Comparison of ENCODE assay signal across 19 cellular contexts in genomic region chr1:216459651-216460200, GRCh38. TPM values are rescaled to one million over a fixed set of nuclear protein-coding genes. Genes with fewer than 3 reads are reported as not detected.
DNase-seq lines count a peak whose midpoint lies in the region; ATAC-seq and TF ChIP-seq lines count a peak whose summit lies in the region.
"Had no signal": no experiment of that assay in that cellular context is flagged by ENCODE, and none has a peak within 500 bp of the region (broad histone marks: within the 10 kb centered on the region; RNA-seq: fewer than 3 reads in every experiment).

No MANE protein-coding gene starts in this region.

- no peaks in the 10 kb centered on the region for H3K36me3 Mint-ChIP-seq in Caco-2 (ENCODE audit: insufficient read depth, unreplicated experiment)
- H3K36me3 Mint-ChIP-seq in stimulated activated memory B cell treated with anti-CD40 and anti-IgM and Interleukin-4, amounts not matched to agents 10 μg/mL and 1 μg/mL and 100 μg/mL, for 72 hours, result no peaks in the 10 kb centered on the region
- H3K36me3 Mint-ChIP-seq: CD4-positive, CD25-positive, alpha-beta regulatory T cell; CD8-positive, alpha-beta memory T cell had no signal

- H3K79me2 ChIP-seq in smooth muscle cell (ENCODE audit: low read depth), result no peaks in the 10 kb centered on the region

- H3K4me1 ChIP-seq in Caco-2 (peaks cover 80% of the 10 kb centered on the region), smooth muscle cell (ENCODE audit: low read depth) (peaks cover 22% of the 10 kb centered on the region)
- H3K4me1 ChIP-seq: HAP-1 had no signal

- CTCF ChIA-PET in Caco-2 (lab: Charles Lee), result no interaction called here

- BruUV-seq in Caco-2 (replicated peaks; lab: Mats Ljungman, UMichigan), result no TSS peak

- H2AFZ ChIP-seq in smooth muscle cell (ENCODE audit: low read depth), result no peak overlapping the region
- H2AFZ ChIP-seq: GM23248 had no signal

- no peaks in the 10 kb centered on the region for H3K9me3 Mint-ChIP-seq in Caco-2 (ENCODE audit: unreplicated experiment)
- H3K9me3 Mint-ChIP-seq in stimulated activated memory B cell treated with anti-CD40 and anti-IgM and Interleukin-4, amounts not matched to agents 10 μg/mL and 1 μg/mL and 100 μg/mL, for 72 hours, result no peaks in the 10 kb centered on the region

- H3K27me3 Mint-ChIP-seq in Caco-2 (ENCODE audit: insufficient read depth, unreplicated experiment), result no peaks in the 10 kb centered on the region
- H3K27me3 Mint-ChIP-seq in stimulated activated memory B cell treated with anti-CD40 and anti-IgM and Interleukin-4, amounts not matched to agents 10 μg/mL and 1 μg/mL and 100 μg/mL, for 72 hours, result no peaks in the 10 kb centered on the region
- H3K27me3 Mint-ChIP-seq: CD4-positive, CD25-positive, alpha-beta regulatory T cell; CD8-positive, alpha-beta memory T cell had no signal

- H3K27me3 ChIP-seq in Caco-2 (replicated peaks; ENCODE audit: control insufficient read depth, insufficient read depth, low read length) (no peaks in the 10 kb centered on the region), smooth muscle cell (ENCODE audit: low read depth) (no peaks in the 10 kb centered on the region)
- H3K27me3 ChIP-seq: BE2C had no signal

- H3K4me3 Mint-ChIP-seq in Caco-2 (ENCODE audit: unreplicated experiment), result no peak overlapping the region
- no peak overlapping the region for H3K4me3 Mint-ChIP-seq in stimulated activated memory B cell treated with anti-CD40 and anti-IgM and Interleukin-4, amounts not matched to agents 10 μg/mL and 1 μg/mL and 100 μg/mL, for 72 hours
- H3K4me3 Mint-ChIP-seq: CD4-positive, CD25-positive, alpha-beta regulatory T cell; CD8-positive, alpha-beta memory T cell had no signal

- H3K9me3 ChIP-seq in Caco-2, result no peaks in the 10 kb centered on the region
- H3K9me3 ChIP-seq in smooth muscle cell (replicated peaks; ENCODE audit: low read depth), result no peaks in the 10 kb centered on the region
- H3K9me3 ChIP-seq: BE2C, HAP-1 had no signal

- peaks cover 14% of the 10 kb centered on the region for H3F3A ChIP-seq in smooth muscle cell (ENCODE audit: low read depth)

- no peaks in the 10 kb centered on the region for H4K20me1 ChIP-seq in smooth muscle cell (ENCODE audit: low read depth)

- DNase-seq in Caco-2 (no peak), ELR (ENCODE audit: low read depth) (peak; percentile 11), foreskin fibroblast (peak; percentile 10 to 26), smooth muscle cell (lab: John Stamatoyannopoulos, UW; ENCODE audit: unreplicated experiment) (no peak), activated gamma-delta T cell (lab: John Stamatoyannopoulos, UW) (no peak)
- DNase-seq: ACHN; BE2C; C1 segment of cervical spinal cord; CD4-positive, CD25-positive, alpha-beta regulatory T cell; CD8-positive, alpha-beta memory T cell; COR-L47; DMS79 treated with DMSO at 0.1 percent for 48 hours; GM23248 had no signal

- peak overlapping the region; percentile 86 for H3K27ac ChIP-seq in smooth muscle cell (ENCODE audit: low read depth)
- H3K27ac ChIP-seq: GM23248, HL-60 had no signal

- H3K9ac ChIP-seq in smooth muscle cell (ENCODE audit: low read depth), result no peak overlapping the region
- H3K9ac ChIP-seq: GM23248 had no signal

- 82% methylated on average over 3 of the region's 3 CpGs for WGBS in smooth muscle cell (ENCODE audit: low lambda C conversion rate)

- TF ChIP-seq CTCF in Caco-2 (IDR thresholded peaks at IDR 0.05; ENCODE audit: insufficient read depth in 1 of 2, low read depth in 1 of 2, low read length in 1 of 2, severe bottlenecking in 1 of 2, unreplicated experiment in 1 of 2), result no peak
- no peak for TF ChIP-seq CTCF in foreskin fibroblast (IDR thresholded peaks at IDR 0.05; ENCODE audit: low read depth, low read length)
- TF ChIP-seq CTCF in smooth muscle cell (IDR thresholded peaks at IDR 0.05; ENCODE audit: borderline replicate concordance, insufficient read depth, poor library complexity, severe bottlenecking), result no peak

- H3K4me1 Mint-ChIP-seq in Caco-2 (ENCODE audit: low read depth, unreplicated experiment), result peaks cover 43% of the 10 kb centered on the region
- H3K4me1 Mint-ChIP-seq in stimulated activated memory B cell treated with anti-CD40 and anti-IgM and Interleukin-4, amounts not matched to agents 10 μg/mL and 1 μg/mL and 100 μg/mL, for 72 hours, result no peaks in the 10 kb centered on the region
- H3K4me1 Mint-ChIP-seq: CD4-positive, CD25-positive, alpha-beta regulatory T cell; CD8-positive, alpha-beta memory T cell had no signal

- no peaks in the 10 kb centered on the region for H3K36me3 ChIP-seq in Caco-2 (ENCODE audit: control insufficient read depth, insufficient read depth, low read length)
- H3K36me3 ChIP-seq in smooth muscle cell (ENCODE audit: low read depth), result no peaks in the 10 kb centered on the region
- H3K36me3 ChIP-seq: BE2C, HAP-1 had no signal

- peak overlapping the region; percentile 7 for H3K4me2 ChIP-seq in smooth muscle cell

- no peak overlapping the region for H3K4me3 ChIP-seq in Caco-2 (ENCODE audit: low read depth, low read length)
- no peak overlapping the region for H3K4me3 ChIP-seq in foreskin fibroblast (ENCODE audit: low read depth in 1 of 2, low read length in 2 of 2)
- no peak overlapping the region for H3K4me3 ChIP-seq in smooth muscle cell
- H3K4me3 ChIP-seq: GM12878, GM23248, HAP-1, K562 had no signal

- POLR2A ChIA-PET in Caco-2 (lab: Charles Lee), result no interaction called here

- peak overlapping the region; percentile 37 for H3K27ac Mint-ChIP-seq in Caco-2 (ENCODE audit: unreplicated experiment)
- no peak overlapping the region for H3K27ac Mint-ChIP-seq in stimulated activated memory B cell treated with anti-CD40 and anti-IgM and Interleukin-4, amounts not matched to agents 10 μg/mL and 1 μg/mL and 100 μg/mL, for 72 hours
- H3K27ac Mint-ChIP-seq: CD4-positive, CD25-positive, alpha-beta regulatory T cell; CD8-positive, alpha-beta memory T cell had no signal

- no peak for ATAC-seq in stimulated activated memory B cell treated with anti-CD40 and anti-IgM and Interleukin-4, amounts not matched to agents 10 μg/mL and 1 μg/mL and 100 μg/mL, for 72 hours
- ATAC-seq: GM12878, K562 had no signal

- intact Hi-C loops in Caco-2 (cut with micrococcal nuclease; ENCODE audit: unreplicated experiment), result loop anchor here (5.0 kb wide), 2 partner anchors 112 to 147 kb away; no protein-coding TSS in a partner anchor

RNA-seq across cellular contexts. Expression of gene USH2A, which starts 36.5 kb away (rescaled TPM):
- total RNA-seq in Caco-2 (2022), result 0.11 and 0.26 TPM in 2 replicates
- under 0.01 TPM in 1 of 2 replicates, not detected in the other for total RNA-seq in smooth muscle cell
- polyA plus RNA-seq in smooth muscle cell, result not detected in 2 replicates
- total RNA-seq: CD4-positive, CD25-positive, alpha-beta regulatory T cell; CD8-positive, alpha-beta memory T cell; G401; K562 had no signal
- polyA plus RNA-seq: CD4-positive, CD25-positive, alpha-beta regulatory T cell; CD8-positive, alpha-beta memory T cell had no signal

Comparison
In these comparisons a context has a peak if more than half of its experiments do, and no peak if none do; other contexts are left out.
1. DNase-seq: peak in ELR (single experiment) and foreskin fibroblast (2 of 2); none in Caco-2 (0 of 2), smooth muscle cell (single experiment) and activated gamma-delta T cell (single experiment).